Comparison of ENCODE assay signal across 1 cellular context in genomic region chr7:107169120-107170050, GRCh38.
TF ChIP-seq lines count a peak whose summit lies in the region.

No MANE protein-coding gene starts in this region.

TF ChIP-seq in HepG2, 621 proteins besides CTCF, POLR2A, EP300 and RAD21 (continued from another document and continues in another):
- TF ChIP-seq, protein P1, sequence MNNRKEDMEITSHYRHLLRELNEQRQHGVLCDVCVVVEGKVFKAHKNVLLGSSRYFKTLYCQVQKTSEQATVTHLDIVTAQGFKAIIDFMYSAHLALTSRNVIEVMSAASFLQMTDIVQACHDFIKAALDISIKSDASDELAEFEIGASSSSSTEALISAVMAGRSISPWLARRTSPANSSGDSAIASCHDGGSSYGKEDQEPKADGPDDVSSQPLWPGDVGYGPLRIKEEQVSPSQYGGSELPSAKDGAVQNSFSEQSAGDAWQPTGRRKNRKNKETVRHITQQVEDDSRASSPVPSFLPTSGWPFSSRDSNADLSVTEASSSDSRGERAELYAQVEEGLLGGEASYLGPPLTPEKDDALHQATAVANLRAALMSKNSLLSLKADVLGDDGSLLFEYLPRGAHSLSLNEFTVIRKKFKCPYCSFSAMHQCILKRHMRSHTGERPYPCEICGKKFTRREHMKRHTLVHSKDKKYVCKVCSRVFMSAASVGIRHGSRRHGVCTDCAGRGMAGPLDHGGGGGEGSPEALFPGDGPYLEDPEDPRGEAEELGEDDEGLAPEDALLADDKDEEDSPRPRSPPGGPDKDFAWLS (CRISPR knock-in tag; IDR thresholded peaks at IDR 0.05; ENCODE audit: borderline replicate concordance), result no peak
- TF ChIP-seq SSRP1 (CRISPR knock-in tag; IDR thresholded peaks at IDR 0.05), result no peak
- TF ChIP-seq CENPBD1 (CRISPR knock-in tag; IDR thresholded peaks at IDR 0.05; ENCODE audit: borderline replicate concordance, low read depth), result no peak
- no peak for TF ChIP-seq FOXO4 (CRISPR knock-in tag; conservative IDR thresholded peaks at IDR 0.05)
- no peak for TF ChIP-seq ZNF724P (CRISPR knock-in tag; IDR thresholded peaks at IDR 0.05; ENCODE audit: borderline replicate concordance)
- TF ChIP-seq ZNF589 (CRISPR knock-in tag; conservative IDR thresholded peaks at IDR 0.05), result no peak
- 0 out of 2 replicates have a peak, but pooled peaks have one; percentile 42 for TF ChIP-seq ZC3H4 (CRISPR knock-in tag; IDR thresholded peaks at IDR 0.05; ENCODE audit: borderline replicate concordance)
- no peak for TF ChIP-seq EEA1 (CRISPR knock-in tag; IDR thresholded peaks at IDR 0.05; ENCODE audit: borderline replicate concordance)
- no peak for TF ChIP-seq SMC3 (IDR thresholded peaks at IDR 0.05; ENCODE audit: low read length)
- TF ChIP-seq ZNF614 (CRISPR knock-in tag; IDR thresholded peaks at IDR 0.05; ENCODE audit: borderline replicate concordance), result peak; percentile 71; the same call in 1 of the 2 replicates
- TF ChIP-seq, protein P2, sequence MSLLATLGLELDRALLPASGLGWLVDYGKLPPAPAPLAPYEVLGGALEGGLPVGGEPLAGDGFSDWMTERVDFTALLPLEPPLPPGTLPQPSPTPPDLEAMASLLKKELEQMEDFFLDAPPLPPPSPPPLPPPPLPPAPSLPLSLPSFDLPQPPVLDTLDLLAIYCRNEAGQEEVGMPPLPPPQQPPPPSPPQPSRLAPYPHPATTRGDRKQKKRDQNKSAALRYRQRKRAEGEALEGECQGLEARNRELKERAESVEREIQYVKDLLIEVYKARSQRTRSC (CRISPR knock-in tag; IDR thresholded peaks at IDR 0.05; ENCODE audit: low read depth), result no peak
- TF ChIP-seq, protein P3, sequence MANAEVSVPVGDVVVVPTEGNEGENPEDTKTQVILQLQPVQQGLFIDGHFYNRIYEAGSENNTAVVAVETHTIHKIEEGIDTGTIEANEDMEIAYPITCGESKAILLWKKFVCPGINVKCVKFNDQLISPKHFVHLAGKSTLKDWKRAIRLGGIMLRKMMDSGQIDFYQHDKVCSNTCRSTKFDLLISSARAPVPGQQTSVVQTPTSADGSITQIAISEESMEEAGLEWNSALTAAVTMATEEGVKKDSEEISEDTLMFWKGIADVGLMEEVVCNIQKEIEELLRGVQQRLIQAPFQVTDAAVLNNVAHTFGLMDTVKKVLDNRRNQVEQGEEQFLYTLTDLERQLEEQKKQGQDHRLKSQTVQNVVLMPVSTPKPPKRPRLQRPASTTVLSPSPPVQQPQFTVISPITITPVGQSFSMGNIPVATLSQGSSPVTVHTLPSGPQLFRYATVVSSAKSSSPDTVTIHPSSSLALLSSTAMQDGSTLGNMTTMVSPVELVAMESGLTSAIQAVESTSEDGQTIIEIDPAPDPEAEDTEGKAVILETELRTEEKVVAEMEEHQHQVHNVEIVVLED (CRISPR knock-in tag; IDR thresholded peaks at IDR 0.05; ENCODE audit: borderline replicate concordance), result peak; percentile 36; the same call in 1 of the 2 replicates
- TF ChIP-seq ZNF570 (CRISPR knock-in tag; IDR thresholded peaks at IDR 0.05; ENCODE audit: borderline replicate concordance), result no peak
- no peak for TF ChIP-seq XRCC5 (optimal IDR thresholded peaks at IDR 0.05; ENCODE audit: low read length)
- TF ChIP-seq IRF9 (CRISPR knock-in tag; IDR thresholded peaks at IDR 0.05; ENCODE audit: borderline replicate concordance), result no peak; the same call in 1 of the 2 replicates
- TF ChIP-seq, protein P4, sequence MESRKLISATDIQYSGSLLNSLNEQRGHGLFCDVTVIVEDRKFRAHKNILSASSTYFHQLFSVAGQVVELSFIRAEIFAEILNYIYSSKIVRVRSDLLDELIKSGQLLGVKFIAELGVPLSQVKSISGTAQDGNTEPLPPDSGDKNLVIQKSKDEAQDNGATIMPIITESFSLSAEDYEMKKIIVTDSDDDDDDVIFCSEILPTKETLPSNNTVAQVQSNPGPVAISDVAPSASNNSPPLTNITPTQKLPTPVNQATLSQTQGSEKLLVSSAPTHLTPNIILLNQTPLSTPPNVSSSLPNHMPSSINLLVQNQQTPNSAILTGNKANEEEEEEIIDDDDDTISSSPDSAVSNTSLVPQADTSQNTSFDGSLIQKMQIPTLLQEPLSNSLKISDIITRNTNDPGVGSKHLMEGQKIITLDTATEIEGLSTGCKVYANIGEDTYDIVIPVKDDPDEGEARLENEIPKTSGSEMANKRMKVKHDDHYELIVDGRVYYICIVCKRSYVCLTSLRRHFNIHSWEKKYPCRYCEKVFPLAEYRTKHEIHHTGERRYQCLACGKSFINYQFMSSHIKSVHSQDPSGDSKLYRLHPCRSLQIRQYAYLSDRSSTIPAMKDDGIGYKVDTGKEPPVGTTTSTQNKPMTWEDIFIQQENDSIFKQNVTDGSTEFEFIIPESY (CRISPR knock-in tag; IDR thresholded peaks at IDR 0.05), result 0 out of 2 replicates have a peak, but pooled peaks have one; percentile 42
- no peak for TF ChIP-seq E2F5 (CRISPR knock-in tag; conservative IDR thresholded peaks at IDR 0.05)
- no peak for TF ChIP-seq KIAA2018 (CRISPR knock-in tag; IDR thresholded peaks at IDR 0.05; ENCODE audit: borderline replicate concordance)
- TF ChIP-seq ZNF205 (CRISPR knock-in tag; IDR thresholded peaks at IDR 0.05), result peak; percentile 61; the same call in 1 of the 2 replicates
- TF ChIP-seq ZNF224 (CRISPR knock-in tag; IDR thresholded peaks at IDR 0.05), result 0 out of 2 replicates have a peak, but pooled peaks have one; percentile 21
- TF ChIP-seq, protein P5, sequence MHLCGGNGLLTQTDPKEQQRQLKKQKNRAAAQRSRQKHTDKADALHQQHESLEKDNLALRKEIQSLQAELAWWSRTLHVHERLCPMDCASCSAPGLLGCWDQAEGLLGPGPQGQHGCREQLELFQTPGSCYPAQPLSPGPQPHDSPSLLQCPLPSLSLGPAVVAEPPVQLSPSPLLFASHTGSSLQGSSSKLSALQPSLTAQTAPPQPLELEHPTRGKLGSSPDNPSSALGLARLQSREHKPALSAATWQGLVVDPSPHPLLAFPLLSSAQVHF (CRISPR knock-in tag; IDR thresholded peaks at IDR 0.05), result no peak
- TF ChIP-seq NFAT5 (CRISPR knock-in tag; IDR thresholded peaks at IDR 0.05), result 0 out of 2 replicates have a peak, but pooled peaks have one; percentile 28
- no peak for TF ChIP-seq ZBTB3 (CRISPR knock-in tag; IDR thresholded peaks at IDR 0.05; ENCODE audit: borderline replicate concordance, low read depth)
- TF ChIP-seq THYN1 (CRISPR knock-in tag; IDR thresholded peaks at IDR 0.05; ENCODE audit: borderline replicate concordance, low read depth), result no peak
- TF ChIP-seq SP5 (CRISPR knock-in tag; IDR thresholded peaks at IDR 0.05; ENCODE audit: borderline replicate concordance, low read depth), result no peak; the same call in none of the 2 replicates
- peak; percentile 71; the same call in 1 of the 2 replicates for TF ChIP-seq U2AF2 (IDR thresholded peaks at IDR 0.05; ENCODE audit: low read depth, low read length)
